In genomic region chr2:231203087-231203486, GRCh38 we compare ENCODE assay signal across 28 cellular contexts.
"Had no signal": no experiment of that assay in that cellular context is flagged by ENCODE, and none has a peak within 500 bp of the region (broad histone marks: within the 10 kb centered on the region; RNA-seq: fewer than 3 reads in every experiment).

No MANE protein-coding gene starts in this region.

- H3K9me3 ChIP-seq: adrenal gland, SJCRH30, SK-N-SH had no signal

- H3K4me3 Mint-ChIP-seq: activated CD4-positive, alpha-beta memory T cell treated with anti-CD3 and anti-CD28 coated beads, Interleukin-2, amount 10 ng/mL, durations not matched to agents 7 days and 5 days; activated CD4-positive, alpha-beta T cell treated with anti-CD3 and anti-CD28 coated beads for 36 hours; activated naive CD8-positive, alpha-beta T cell treated with anti-CD3 and anti-CD28 coated beads, Interleukin-2, amount 10 ng/mL, durations not matched to agents 7 days and 5 days; activated T-cell treated with anti-CD3 and anti-CD28 coated beads, Interleukin-2, amount 50 U/mL, for 72 hours had no signal

- H3K9me3 Mint-ChIP-seq: activated CD4-positive, alpha-beta memory T cell treated with anti-CD3 and anti-CD28 coated beads, Interleukin-2, amount 10 ng/mL, durations not matched to agents 7 days and 5 days; activated naive CD8-positive, alpha-beta T cell treated with anti-CD3 and anti-CD28 coated beads, Interleukin-2, amount 10 ng/mL, durations not matched to agents 7 days and 5 days; activated T-cell treated with anti-CD3 and anti-CD28 coated beads, Interleukin-2, amount 50 U/mL, for 72 hours; activated T-helper 2 cell treated with anti-CD3 and anti-CD28 coated beads, Interferon-gamma antibody, Interleukin-2, Interleukin-4, amounts not matched to agents 10 μg/mL and 5 μg/mL and 100 μg/mL, durations not matched to agents 14 hours and 24 hours and 36 hours had no signal

- H3K27me3 ChIP-seq: adrenal gland, SJCRH30 had no signal

- ATAC-seq: activated CD4-positive, alpha-beta T cell treated with anti-CD3 and anti-CD28 coated beads for 36 hours; activated T-cell treated with anti-CD3 and anti-CD28 coated beads, Interleukin-2, amount 50 U/mL, for 72 hours; Panc1; Right ventricle myocardium inferior had no signal

- H3K4me2 ChIP-seq: SK-N-SH had no signal

- H3K4me3 ChIP-seq: adrenal gland, SJCRH30 had no signal

- H3K27ac ChIP-seq: adrenal gland, SJCRH30, VCaP had no signal

- DNase-seq: activated CD4-positive, alpha-beta memory T cell treated with anti-CD3 and anti-CD28 coated beads, Interleukin-2, amount 10 ng/mL, durations not matched to agents 7 days and 5 days; activated CD4-positive, alpha-beta T cell treated with anti-CD3 and anti-CD28 coated beads for 36 hours; activated CD4-positive, alpha-beta T cell treated with anti-CD3 and anti-CD28 coated beads, Interleukin-2, amount 50 U/mL, for 1 hour; activated naive CD4-positive, alpha-beta T cell treated with anti-CD3 and anti-CD28 coated beads, Interleukin-2, amount 50 U/mL, for 16 hours; activated naive CD8-positive, alpha-beta T cell treated with anti-CD3 and anti-CD28 coated beads, Interleukin-2, amount 10 ng/mL, durations not matched to agents 7 days and 5 days; activated T-cell treated with anti-CD3 and anti-CD28 coated beads for 4 hours; activated T-cell treated with anti-CD3 and anti-CD28 coated beads, Interleukin-2, amount 50 U/mL, for 72 hours; anterior cingulate cortex; Karpas-422; MM.1S; NCI-H1105; NCI-H1436; NCI-H1694 treated with DMSO at 0.1 percent for 48 hours; NCI-H2029 treated with DMSO at 0.1 percent for 48 hours; NCI-H345; NCI-H510A; NCI-H526 treated with DMSO at 0.1 percent for 48 hours; NK-92 treated with Interleukin-12 subunit alpha and Interleukin-12 subunit beta, amount 100 ng/mL, for 24 hours; OCI-M1; RPMI8226; SJCRH30; SK-N-SH; T-helper 1 cell had no signal

- H3K36me3 ChIP-seq: adrenal gland had no signal

- H3K36me3 Mint-ChIP-seq: activated naive CD8-positive, alpha-beta T cell treated with anti-CD3 and anti-CD28 coated beads, Interleukin-2, amount 10 ng/mL, durations not matched to agents 7 days and 5 days had no signal

- H3K27ac Mint-ChIP-seq: activated CD4-positive, alpha-beta memory T cell treated with anti-CD3 and anti-CD28 coated beads, Interleukin-2, amount 10 ng/mL, durations not matched to agents 7 days and 5 days; activated CD4-positive, alpha-beta T cell treated with anti-CD3 and anti-CD28 coated beads for 36 hours; activated naive CD8-positive, alpha-beta T cell treated with anti-CD3 and anti-CD28 coated beads, Interleukin-2, amount 10 ng/mL, durations not matched to agents 7 days and 5 days; activated T-cell treated with anti-CD3 and anti-CD28 coated beads, Interleukin-2, amount 50 U/mL, for 72 hours; activated T-helper 2 cell treated with anti-CD3 and anti-CD28 coated beads, Interferon-gamma antibody, Interleukin-2, Interleukin-4, amounts not matched to agents 10 μg/mL and 5 μg/mL and 100 μg/mL, durations not matched to agents 14 hours and 24 hours and 36 hours had no signal
